In the genomic region with DNA sequence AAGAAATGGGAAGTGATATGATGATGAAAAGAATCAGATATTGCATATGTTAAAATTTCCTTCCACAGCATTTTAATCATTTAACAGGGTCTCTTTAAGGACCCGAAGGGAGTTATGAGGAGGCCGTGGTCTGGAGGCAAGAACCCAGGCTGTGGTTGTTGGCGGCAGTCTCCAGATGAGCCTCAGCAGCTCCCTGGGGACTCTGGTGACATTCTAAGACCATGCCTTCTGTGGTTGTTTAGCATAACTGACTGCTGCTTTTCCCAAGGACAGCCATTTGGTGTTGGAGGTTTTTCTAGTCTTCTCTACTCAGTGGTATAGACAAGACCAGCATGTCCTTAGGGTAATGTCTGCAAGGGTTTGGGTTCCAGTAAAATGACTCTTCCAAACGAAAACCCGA, we compare ENCODE assay signal across 16 cellular contexts.
A peak's percentile ranks its signal among the peaks of the same experiment; 100 is the strongest.
DNase-seq lines count a peak whose midpoint lies in the region; ATAC-seq, FAIRE-seq and TF ChIP-seq lines count a peak whose summit lies in the region.
"Had no signal": no experiment of that assay in that cellular context is flagged by ENCODE, and none has a peak within 500 bp of the region (broad histone marks: within the 10 kb centered on the region; RNA-seq: fewer than 3 reads in every experiment).

No MANE protein-coding gene starts in this region.

- peaks cover 14% of the 10 kb centered on the region; the same call in 1 of the 2 replicates for H3K79me2 ChIP-seq in Loucy (ENCODE audit: insufficient read depth, low read length)
- H3K79me2 ChIP-seq: parathyroid adenoma had no signal

- no peaks in the 10 kb centered on the region for H3K27me3 Mint-ChIP-seq in memory B cell
- H3K27me3 Mint-ChIP-seq: CD4-positive, CD25-positive, alpha-beta regulatory T cell; stimulated activated naive CD8-positive, alpha-beta T cell treated with anti-CD3 and anti-CD28 coated beads, Interleukin-15, Interleukin-2, amounts not matched to agents 100 ng/mL and 50 ng/mL, for 24 hours had no signal

- peak overlapping the region; percentile 81 for H3K4me2 ChIP-seq in Loucy (ENCODE audit: low read depth, low read length, poor library complexity, severe bottlenecking)

- H3K4me1 ChIP-seq in Loucy (ENCODE audit: insufficient read depth, low read length, poor library complexity, severe bottlenecking): peaks cover 81% of the 10 kb centered on the region

- H3K9me2 ChIP-seq in Loucy (replicated peaks; ENCODE audit: low read depth, low read length): no peaks in the 10 kb centered on the region

- peak overlapping the region; percentile 60 for H3K4me3 ChIP-seq in Loucy (ENCODE audit: low read length, poor library complexity, severe bottlenecking)
- H3K4me3 ChIP-seq: ascending aorta had no signal

- peak overlapping the region; percentile 4 for H3K27ac Mint-ChIP-seq in memory B cell
- H3K27ac Mint-ChIP-seq: CD4-positive, CD25-positive, alpha-beta regulatory T cell; stimulated activated naive CD8-positive, alpha-beta T cell treated with anti-CD3 and anti-CD28 coated beads, Interleukin-15, Interleukin-2, amounts not matched to agents 100 ng/mL and 50 ng/mL, for 24 hours had no signal

- H3K9me3 ChIP-seq in Loucy (ENCODE audit: insufficient read depth, low read depth, low read length): no peaks in the 10 kb centered on the region
- H3K9me3 ChIP-seq: ascending aorta had no signal

- no peak for TF ChIP-seq CTCF in Loucy (conservative IDR thresholded peaks at IDR 0.05; ENCODE audit: low read length)

- no peak for TF ChIP-seq POLR2A in GM12892 (IDR thresholded peaks at IDR 0.05; ENCODE audit: low read depth, low read length)

- H3K36me3 ChIP-seq in Loucy (ENCODE audit: insufficient read depth, low read length): no peaks in the 10 kb centered on the region
- H3K36me3 ChIP-seq: ascending aorta, WERI-Rb-1 had no signal

- no peak for DNase-seq in GM12892 (ENCODE audit: insufficient read length)
- DNase-seq in memory B cell (ENCODE audit: low spot score in 2 of 2): no peak
- DNase-seq in cerebellum (ENCODE audit: low spot score): no peak
- DNase-seq in NCI-H2196 (lab: John Stamatoyannopoulos, UW; ENCODE audit: unreplicated experiment): no peak
- DNase-seq in stimulated activated CD4-positive, alpha-beta T cell treated with anti-CD3 and anti-CD28 coated beads, Interleukin-12 subunit alpha, Interleukin-12 subunit beta, amount 100 ng/mL, for 4 hours: no peak
- no peak for DNase-seq in NCI-H2227 (lab: John Stamatoyannopoulos, UW; ENCODE audit: unreplicated experiment)
- DNase-seq: activated T-cell treated with anti-CD3 and anti-CD28 coated beads, Interleukin-2, amount 50 U/mL, for 48 hours; CD4-positive, CD25-positive, alpha-beta regulatory T cell; effector CD8-positive, alpha-beta T cell; SHP77 had no signal

- H3F3A ChIP-seq in Loucy (ENCODE audit: low read depth): peaks cover 4% of the 10 kb centered on the region; the same call in 1 of the 2 replicates

- H4K20me1 ChIP-seq in Loucy (ENCODE audit: insufficient read depth, low read length, poor library complexity, severe bottlenecking): peaks cover 3% of the 10 kb centered on the region

- H2AFZ ChIP-seq in Loucy (ENCODE audit: low read length): no peak overlapping the region
- H2AFZ ChIP-seq: parathyroid adenoma had no signal

- peak overlapping the region; percentile 64 for H3K9ac ChIP-seq in Loucy (ENCODE audit: low read depth, low read length, poor library complexity, severe bottlenecking)
- H3K9ac ChIP-seq: parathyroid adenoma had no signal

- H3K27me3 ChIP-seq in Loucy (ENCODE audit: insufficient read depth, low read length, poor library complexity, severe bottlenecking): no peaks in the 10 kb centered on the region
- H3K27me3 ChIP-seq: ascending aorta had no signal

- no peaks in the 10 kb centered on the region for H3K9me3 Mint-ChIP-seq in memory B cell
- H3K9me3 Mint-ChIP-seq: stimulated activated naive CD8-positive, alpha-beta T cell treated with anti-CD3 and anti-CD28 coated beads, Interleukin-15, Interleukin-2, amounts not matched to agents 100 ng/mL and 50 ng/mL, for 24 hours had no signal

- ATAC-seq in GM21786 (IDR thresholded peaks at IDR 0.05; ENCODE audit: unreplicated experiment) (peak; percentile 72), memory B cell (ENCODE audit: low read depth) (peak; percentile 64)

- FAIRE-seq in GM12892 (lab: Jason Lieb, UNC): peak; percentile 14

- H3K4me1 Mint-ChIP-seq in memory B cell: peaks cover 37% of the 10 kb centered on the region

- peaks cover 2% of the 10 kb centered on the region for H3K36me3 Mint-ChIP-seq in memory B cell

- no peak overlapping the region for H3K4me3 Mint-ChIP-seq in memory B cell
- H3K4me3 Mint-ChIP-seq: CD4-positive, CD25-positive, alpha-beta regulatory T cell; stimulated activated naive CD8-positive, alpha-beta T cell treated with anti-CD3 and anti-CD28 coated beads, Interleukin-15, Interleukin-2, amounts not matched to agents 100 ng/mL and 50 ng/mL, for 24 hours had no signal
